Comparison of ENCODE assay signal across 22 cellular contexts in genomic region chr9:128394404-128395168, GRCh38. TPM values are rescaled to one million over a fixed set of nuclear protein-coding genes. Genes with fewer than 3 reads are reported as not detected.
DNase-seq lines count a peak whose midpoint lies in the region; ATAC-seq, FAIRE-seq and TF ChIP-seq lines count a peak whose summit lies in the region.
"Had no signal": no experiment of that assay in that cellular context is flagged by ENCODE, and none has a peak within 500 bp of the region (broad histone marks: within the 10 kb centered on the region; RNA-seq: fewer than 3 reads in every experiment).

No MANE protein-coding gene starts in this region.

- no peak for TF ChIP-seq CTCF in SK-N-SH (IDR thresholded peaks at IDR 0.05)
- TF ChIP-seq CTCF in astrocyte (IDR thresholded peaks at IDR 0.05; ENCODE audit: insufficient read depth, low read depth, low read length), result no peak
- TF ChIP-seq CTCF in transverse colon (IDR thresholded peaks at IDR 0.05), result no peak

- peak overlapping the region; percentile 78 for H3K4me3 Mint-ChIP-seq in astrocyte (ENCODE audit: unreplicated experiment)
- H3K4me3 Mint-ChIP-seq: activated CD4-positive, alpha-beta T cell treated with anti-CD3 and anti-CD28 coated beads for 36 hours; central memory CD8-positive, alpha-beta T cell; naive B cell had no signal

- no peaks in the 10 kb centered on the region for H3K9me2 ChIP-seq in SK-N-SH

- H3K36me3 ChIP-seq in SK-N-SH (replicated peaks in 1 of 2; ENCODE audit: control insufficient read depth in 1 of 2, insufficient read depth in 2 of 2, low read length in 1 of 2) (peaks cover 0 to 29% of the 10 kb centered on the region in 2 experiments), astrocyte (ENCODE audit: insufficient read depth, low read length) (no peaks in the 10 kb centered on the region), transverse colon (peaks cover 0 to 7% (median 0%) of the 10 kb centered on the region in 4 donors)
- H3K36me3 ChIP-seq: MG63, uterus had no signal

- H3K4me1 ChIP-seq in SK-N-SH (ENCODE audit: control insufficient read depth in 1 of 2, insufficient read depth in 2 of 2, low read depth in 1 of 2, low read length in 1 of 2), result no peaks in the 10 kb centered on the region
- no peaks in the 10 kb centered on the region for H3K4me1 ChIP-seq in astrocyte (ENCODE audit: insufficient read depth, low read length)
- no peaks in the 10 kb centered on the region for H3K4me1 ChIP-seq in transverse colon
- H3K4me1 ChIP-seq: uterus had no signal

- no peak for TF ChIP-seq RAD21 in SK-N-SH (IDR thresholded peaks at IDR 0.05; ENCODE audit: low read length)

- no peak for ATAC-seq in SK-N-SH treated with all-trans-retinoic acid at 6 μM for 48 hours
- no peak for ATAC-seq in GM18868 (IDR thresholded peaks at IDR 0.05; ENCODE audit: unreplicated experiment)
- ATAC-seq: activated CD4-positive, alpha-beta T cell treated with anti-CD3 and anti-CD28 coated beads for 36 hours had no signal

- H3K9me3 ChIP-seq in SK-N-SH (no peaks in the 10 kb centered on the region), astrocyte (ENCODE audit: insufficient read depth, low read depth, low read length) (no peaks in the 10 kb centered on the region), transverse colon (no peaks in the 10 kb centered on the region)
- H3K9me3 ChIP-seq: BLaER1, MG63, uterus had no signal

- peaks cover 54% of the 10 kb centered on the region for H3K27me3 Mint-ChIP-seq in astrocyte (ENCODE audit: low read depth, unreplicated experiment)
- H3K27me3 Mint-ChIP-seq: central memory CD8-positive, alpha-beta T cell had no signal

- POLR2A ChIA-PET in SK-N-SH (lab: Yijun Ruan, JAX), result interaction anchor here (0.5 kb wide), 1 partner anchor 1100 kb away, joined by 5 read pairs; no protein-coding TSS in a partner anchor

- H3K36me3 Mint-ChIP-seq in astrocyte (ENCODE audit: low read depth, unreplicated experiment), result peaks cover 8% of the 10 kb centered on the region

- H3F3A ChIP-seq in SK-N-SH (replicated peaks; ENCODE audit: insufficient read depth), result peaks cover 4% of the 10 kb centered on the region

- no peak for FAIRE-seq in astrocyte (lab: Jason Lieb, UNC)

- TF ChIP-seq EP300 in SK-N-SH (IDR thresholded peaks at IDR 0.05; ENCODE audit: borderline replicate concordance in 1 of 2, low read depth in 1 of 2, low read length in 1 of 2), result no peak
- TF ChIP-seq EP300 in transverse colon (IDR thresholded peaks at IDR 0.05; ENCODE audit: low read depth), result no peak

- H3K9ac ChIP-seq in SK-N-SH (no peak overlapping the region), astrocyte (ENCODE audit: low read length) (no peak overlapping the region)
- H3K9ac ChIP-seq: BLaER1 had no signal

- H3K27me3 ChIP-seq in SK-N-SH (ENCODE audit: insufficient read depth) (no peaks in the 10 kb centered on the region; the same call in 1 of the 2 replicates), astrocyte (ENCODE audit: insufficient read depth, low read length) (peaks cover 45% of the 10 kb centered on the region), transverse colon (peaks cover 35% of the 10 kb centered on the region)
- H3K27me3 ChIP-seq: uterus had no signal

- H3K9me3 Mint-ChIP-seq in astrocyte (ENCODE audit: unreplicated experiment), result peaks cover 8% of the 10 kb centered on the region
- H3K9me3 Mint-ChIP-seq: activated T-helper 2 cell treated with anti-CD3 and anti-CD28 coated beads, Interferon-gamma antibody, Interleukin-2, Interleukin-4, amounts not matched to agents 10 μg/mL and 5 μg/mL and 100 μg/mL, durations not matched to agents 14 hours and 24 hours and 36 hours; central memory CD8-positive, alpha-beta T cell; naive B cell had no signal

- TF ChIP-seq POLR2A in transverse colon (IDR thresholded peaks at IDR 0.05), result no peak

- intact Hi-C loops in transverse colon (cut with DNase I; ENCODE audit: low total_unique reads), result no loop called here

- CTCF ChIA-PET in SK-N-SH (lab: Yijun Ruan, JAX), result interaction anchor here (1.0 to 1.2 kb wide), 3 partner anchors 13 to 32 kb away, joined by 3 read pairs; no protein-coding TSS in a partner anchor

- no peak overlapping the region for H3K27ac Mint-ChIP-seq in astrocyte (ENCODE audit: unreplicated experiment)
- H3K27ac Mint-ChIP-seq: activated CD4-positive, alpha-beta T cell treated with anti-CD3 and anti-CD28 coated beads for 36 hours; activated T-helper 2 cell treated with anti-CD3 and anti-CD28 coated beads, Interferon-gamma antibody, Interleukin-2, Interleukin-4, amounts not matched to agents 10 μg/mL and 5 μg/mL and 100 μg/mL, durations not matched to agents 14 hours and 24 hours and 36 hours; progenitor cell of endocrine pancreas had no signal

- H3K79me2 ChIP-seq in SK-N-SH (ENCODE audit: insufficient read depth) (no peaks in the 10 kb centered on the region), astrocyte (ENCODE audit: insufficient read depth, low read length) (no peaks in the 10 kb centered on the region)

- H3K4me1 Mint-ChIP-seq in astrocyte (ENCODE audit: low read depth, unreplicated experiment), result peaks cover 12% of the 10 kb centered on the region
- H3K4me1 Mint-ChIP-seq: activated CD4-positive, alpha-beta T cell treated with anti-CD3 and anti-CD28 coated beads for 36 hours; central memory CD8-positive, alpha-beta T cell had no signal

- H2AFZ ChIP-seq in SK-N-SH (ENCODE audit: low read depth) (no peak overlapping the region), astrocyte (ENCODE audit: low read depth, low read length) (no peak overlapping the region)

- no peak overlapping the region for H3K4me2 ChIP-seq in SK-N-SH
- H3K4me2 ChIP-seq in astrocyte (ENCODE audit: low read length), result no peak overlapping the region
- H3K4me2 ChIP-seq: BLaER1 had no signal

- DNase-seq in SK-N-SH (no peak), astrocyte (ENCODE audit: low read depth) (no peak), hypothalamus (lab: John Stamatoyannopoulos, UW) (peak in 28 of 51 donors; percentile 19 to 82 (median 51)), substantia nigra (lab: John Stamatoyannopoulos, UW) (peak in 33 of 49 donors; percentile 34 to 85 (median 59)), transverse colon (no peak), glomerular visceral epithelial cell (ENCODE audit: extremely low spot score) (no peak)
- DNase-seq: activated CD4-positive, alpha-beta T cell treated with anti-CD3 and anti-CD28 coated beads for 36 hours; Calu3; effector memory CD4-positive, alpha-beta T cell; islet precursor cell; MG63; naive B cell; NCI-H187; stimulated activated CD4-positive, alpha-beta T cell treated with anti-CD3 and anti-CD28 coated beads, Interleukin-2, amount 100 ng/mL, for 24 hours; uterus had no signal

- 68% methylated on average over 8 of the region's 9 CpGs for WGBS in SK-N-SH (ENCODE audit: low lambda C conversion rate)
- WGBS in transverse colon (ENCODE audit: low coverage in 1 of 2), 2 donors, result 61 to 87% methylated on average over 3 to 7 of the region's 9 CpGs

- H4K20me1 ChIP-seq in SK-N-SH (ENCODE audit: insufficient read depth) (no peaks in the 10 kb centered on the region), astrocyte (ENCODE audit: insufficient read depth, low read length) (peaks cover 42% of the 10 kb centered on the region)
- H4K20me1 ChIP-seq: BLaER1 had no signal

- no peak overlapping the region for H3K27ac ChIP-seq in SK-N-SH (ENCODE audit: low read depth in 2 of 2, low read length in 1 of 2)
- no peak overlapping the region for H3K27ac ChIP-seq in astrocyte (ENCODE audit: low read depth, low read length)
- H3K27ac ChIP-seq in substantia nigra (ENCODE audit: low read depth, low read length, poor library complexity, severe bottlenecking), result peak overlapping the region; percentile 100
- no peak overlapping the region for H3K27ac ChIP-seq in transverse colon
- H3K27ac ChIP-seq: BLaER1, RWPE1, uterus had no signal

- H3K4me3 ChIP-seq in SK-N-SH (ENCODE audit: low read depth in 2 of 2, low read length in 1 of 2) (no peak overlapping the region), astrocyte (ENCODE audit: insufficient read depth, low read depth, low read length) (no peak overlapping the region), transverse colon (no peak overlapping the region)
- H3K4me3 ChIP-seq: BLaER1, MG63, uterus had no signal

- in situ Hi-C loops in transverse colon (cut with MboI; ENCODE audit: low pct_ligation_motif_present in 1 of 4, low pct_unique_long_range_greater_than_20kb in 1 of 4, low sequenced_read_pairs in 3 of 4), result no loop called here

TF ChIP-seq in SK-N-SH, 30 proteins besides CTCF, POLR2A, EP300 and RAD21:
- TF ChIP-seq EZH2phosphoT487 (IDR thresholded peaks at IDR 0.05; ENCODE audit: borderline replicate concordance, low read depth), result no peak
- 0 out of 2 replicates have a peak, but pooled peaks have one; percentile 18 for TF ChIP-seq POLR2AphosphoS5 (IDR thresholded peaks at IDR 0.05; ENCODE audit: low read depth, low read length)
TF ChIP-seq in SK-N-SH: peak in this region for 1.

TF ChIP-seq in SK-N-SH treated with all-trans-retinoic acid at 6 μM for 48 hours, 23 proteins besides CTCF, POLR2A, EP300 and RAD21 (continues in another document):
- TF ChIP-seq TOX (CRISPR knock-in tag; IDR thresholded peaks at IDR 0.05; ENCODE audit: borderline replicate concordance), result no peak
- TF ChIP-seq POU6F1 (CRISPR knock-in tag; IDR thresholded peaks at IDR 0.05; ENCODE audit: borderline replicate concordance, low read depth), result no peak
- no peak for TF ChIP-seq ESRRG (CRISPR knock-in tag; IDR thresholded peaks at IDR 0.05)

RNA-seq across cellular contexts. Expression of gene URM1, which starts 23.4 kb away (rescaled TPM):
- 58.9 and 61.5 TPM in 2 replicates for polyA plus RNA-seq in SK-N-SH (2012; rRNA removed)
- polyA plus RNA-seq in SK-N-SH (2012; cell fraction: cytosol; rRNA removed), result 45.3 and 50.0 TPM in 2 replicates
- 85.0 and 87.0 TPM in 2 replicates for polyA plus RNA-seq in SK-N-SH (2012; cell fraction: nucleus; rRNA removed)
- 50.7 and 51.6 TPM in 2 replicates for total RNA-seq in astrocyte
- 10 to 100 TPM; 24.7 to 37.5 (median 27.9) TPM for total RNA-seq in transverse colon

RNA-seq across cellular contexts. Expression of gene CERCAM, which starts 26.1 kb away (rescaled TPM):
- polyA plus RNA-seq in SK-N-SH (2012; rRNA removed), result 128 and 131 TPM in 2 replicates
- polyA plus RNA-seq in SK-N-SH (2012; cell fraction: cytosol; rRNA removed), result 57.7 and 89.5 TPM in 2 replicates
- 87.1 and 115 TPM in 2 replicates for polyA plus RNA-seq in SK-N-SH (2012; cell fraction: nucleus; rRNA removed)
- total RNA-seq in astrocyte (66.1 and 99.8 TPM in 2 replicates), transverse colon (10 to 100 TPM in 1 of 4 donors, 1 to 10 TPM in 3; 4.5 to 19.7 (median 7.8) TPM)

RNA-seq across cellular contexts. Expression of gene SLC27A4, which starts 54.3 kb away (rescaled TPM):
- 17.9 and 24.1 TPM in 2 replicates for polyA plus RNA-seq in SK-N-SH (2012; rRNA removed)
- polyA plus RNA-seq in SK-N-SH (2012; cell fraction: cytosol; rRNA removed), result 10.2 and 15.9 TPM in 2 replicates
- polyA plus RNA-seq in SK-N-SH (2012; cell fraction: nucleus; rRNA removed), result 31.8 and 41.7 TPM in 2 replicates
- 26.1 and 26.9 TPM in 2 replicates for total RNA-seq in astrocyte
- 10 to 100 TPM; 26.3 to 92.4 (median 44.2) TPM for total RNA-seq in transverse colon

Comparison
In these comparisons a context has a peak if more than half of its experiments do, and no peak if none do; other contexts are left out.
1. DNase-seq: peak in hypothalamus (28 of 51) and substantia nigra (33 of 49); none in SK-N-SH (single experiment), astrocyte (single experiment), transverse colon (single experiment) and glomerular visceral epithelial cell (single experiment).